ENCODE assay signal across 19 cellular contexts in the genomic region with DNA sequence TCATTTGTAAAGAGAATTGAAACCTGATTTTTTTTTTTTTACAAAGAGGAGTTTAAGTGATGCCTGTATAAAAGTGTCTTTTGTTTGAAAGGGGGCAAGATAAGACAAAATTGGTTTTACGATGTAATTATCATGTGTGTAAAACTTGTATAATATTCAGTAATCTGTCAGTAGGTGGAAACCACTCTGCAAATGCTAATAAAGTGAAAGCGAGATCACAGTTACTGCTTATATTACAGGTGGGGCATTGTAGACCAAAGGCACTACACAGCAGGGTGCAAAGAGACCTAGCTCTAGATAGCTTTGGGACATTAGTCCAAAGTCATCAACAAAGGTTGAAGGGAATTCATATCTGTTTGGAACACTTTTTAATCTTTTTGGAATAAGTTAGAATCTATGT.
"Had no signal": no experiment of that assay in that cellular context is flagged by ENCODE, and none has a peak within 500 bp of the region (broad histone marks: within the 10 kb centered on the region; RNA-seq: fewer than 3 reads in every experiment).

No MANE protein-coding gene starts in this region.

- H3K4me1 ChIP-seq: Peyer's patch, SJCRH30 had no signal

- ATAC-seq: Right ventricle myocardium inferior, SK-N-SH treated with all-trans-retinoic acid at 6 μM for 48 hours, T-helper 17 cell had no signal

- H3K4me3 ChIP-seq: PC-9, Peyer's patch, SJCRH30 had no signal

- H3K36me3 ChIP-seq: Peyer's patch, SJCRH30 had no signal

- DNase-seq: KBM-7, MV-4-11, NCI-H1048, NCI-H1105, NCI-H1436, NCI-H1694 treated with DMSO at 0.1 percent for 48 hours, NCI-H1930, NCI-H2227 treated with DMSO at 0.1 percent for 48 hours, NCI-H524, NCI-H526 treated with DMSO at 0.1 percent for 48 hours, OCI-M1, PC-9, Peyer's patch, SHP77 treated with DMSO at 0.1 percent for 48 hours, SJCRH30, T-helper 1 cell, T-helper 17 cell had no signal

- H3K27ac ChIP-seq: PC-9, Peyer's patch, SJCRH30 had no signal

- H3K9me3 ChIP-seq: Peyer's patch, SJCRH30 had no signal
